ENCODE assay signal across 15 cellular contexts in the genomic region with DNA sequence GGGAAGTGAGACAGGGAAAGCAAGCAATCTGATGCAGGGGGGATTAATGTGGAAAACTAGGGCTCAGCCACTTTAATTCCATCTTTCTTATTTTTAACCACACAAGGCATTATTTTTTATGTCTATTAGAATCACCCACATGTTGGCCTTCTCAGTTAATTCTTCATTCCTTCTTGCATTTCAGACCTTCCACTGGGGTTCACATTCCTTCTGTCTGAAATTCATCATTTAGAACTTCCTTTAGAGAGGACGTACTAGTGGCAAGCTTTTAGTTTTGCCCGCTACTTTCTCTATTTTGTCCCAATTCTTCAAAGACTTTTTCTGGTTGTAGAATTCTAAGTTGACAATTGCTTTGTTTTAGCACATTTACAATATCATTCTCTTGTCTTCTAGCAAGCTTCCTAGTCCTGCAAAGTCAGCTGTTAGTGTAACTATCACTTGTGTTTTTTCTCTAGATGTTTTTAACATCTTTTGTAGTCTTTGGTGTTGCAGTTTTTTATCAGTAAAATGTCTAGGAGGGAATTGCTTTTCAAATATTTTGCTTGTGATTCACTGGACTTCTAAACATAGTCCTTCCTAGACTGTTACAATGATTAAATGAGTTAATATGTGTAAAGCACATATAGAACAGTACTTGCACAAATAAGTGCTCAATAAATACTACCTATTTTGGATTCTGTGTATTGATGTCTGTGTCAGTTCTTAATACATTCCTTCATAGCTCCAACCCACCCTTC. TPM values are rescaled to one million over a fixed set of nuclear protein-coding genes. Genes with fewer than 3 reads are reported as not detected.
DNase-seq lines count a peak whose midpoint lies in the region; ATAC-seq and TF ChIP-seq lines count a peak whose summit lies in the region.
"Had no signal": no experiment of that assay in that cellular context is flagged by ENCODE, and none has a peak within 500 bp of the region (broad histone marks: within the 10 kb centered on the region; RNA-seq: fewer than 3 reads in every experiment).

No MANE protein-coding gene starts in this region.

- H3K27ac ChIP-seq in SK-N-SH (ENCODE audit: low read depth in 2 of 2, low read length in 1 of 2) (peak overlapping the region; percentile 82 to 100), spleen (peak overlapping the region in 7 of 8 donors; percentile 36 to 90 (median 85))

- H3K4me1 ChIP-seq in SK-N-SH (ENCODE audit: control insufficient read depth in 1 of 2, insufficient read depth in 2 of 2, low read depth in 1 of 2, low read length in 1 of 2) (peaks cover 2 to 15% of the 10 kb centered on the region in 2 experiments; a peak in 3 of 4 replicates), spleen (peaks cover 4 to 51% (median 8%) of the 10 kb centered on the region in 6 donors)

- CTCF ChIA-PET in SK-N-SH (lab: Yijun Ruan, JAX) = interaction anchor here (1.2 to 3.5 kb wide), 4 partner anchors 10 to 29 kb away, joined by 3 to 15 read pairs (median 6); no protein-coding TSS in a partner anchor

- H3K9me3 ChIP-seq in SK-N-SH (no peaks in the 10 kb centered on the region), spleen (no peaks in the 10 kb centered on the region)

- H3K4me2 ChIP-seq in SK-N-SH = peak overlapping the region; percentile 74

- H3K27me3 ChIP-seq in SK-N-SH (ENCODE audit: insufficient read depth) (no peaks in the 10 kb centered on the region), spleen (replicated peaks in 1 of 7) (peaks cover 0 to 3% (median 0%) of the 10 kb centered on the region in 7 donors)

- POLR2A ChIA-PET in SK-N-SH (lab: Yijun Ruan, JAX) = no interaction called here

- in situ Hi-C loops in GM13977 (cut with MboI; ENCODE audit: low pct_unique_long_range_greater_than_20kb, low sequenced_read_pairs, unreplicated experiment) = no loop called here

- no peak for TF ChIP-seq RAD21 in SK-N-SH (IDR thresholded peaks at IDR 0.05; ENCODE audit: low read length)

- H3K9ac ChIP-seq in SK-N-SH = peak overlapping the region; percentile 78

- TF ChIP-seq POLR2A in spleen (IDR thresholded peaks at IDR 0.05) = no peak

- H3K36me3 ChIP-seq in SK-N-SH (replicated peaks in 1 of 2; ENCODE audit: control insufficient read depth in 1 of 2, insufficient read depth in 2 of 2, low read length in 1 of 2) (no peaks in the 10 kb centered on the region), spleen (no peaks in the 10 kb centered on the region)

- no peak for TF ChIP-seq EP300 in SK-N-SH (IDR thresholded peaks at IDR 0.05; ENCODE audit: borderline replicate concordance in 1 of 2, low read depth in 1 of 2, low read length in 1 of 2)

- H4K20me1 ChIP-seq in SK-N-SH (ENCODE audit: insufficient read depth) = no peaks in the 10 kb centered on the region

- WGBS in SK-N-SH (ENCODE audit: low lambda C conversion rate) = 55% methylated on average over 2 of the region's 2 CpGs
- WGBS in spleen, 5 donors = 71 to 85% (median 81%) methylated on average over 2 of the region's 2 CpGs

- no peaks in the 10 kb centered on the region for H3K79me2 ChIP-seq in SK-N-SH (ENCODE audit: insufficient read depth)

- ATAC-seq in HG03442 (IDR thresholded peaks at IDR 0.05; ENCODE audit: unreplicated experiment) = no peak
- ATAC-seq: HCT116, left ventricle myocardium superior, Panc1 had no signal

- H2AFZ ChIP-seq in SK-N-SH (ENCODE audit: low read depth) = peak overlapping the region; percentile 74; the same call in 1 of the 2 replicates

- H3K9me2 ChIP-seq in SK-N-SH = no peaks in the 10 kb centered on the region

- intact Hi-C loops in spleen (cut with DNase I; ENCODE audit: low total_unique reads) = no loop called here

- H3K4me3 ChIP-seq in SK-N-SH (ENCODE audit: low read depth in 2 of 2, low read length in 1 of 2) = peak overlapping the region in 1 of 2 experiments; percentile 6; a peak in 1 of 4 replicates
- peak overlapping the region in 2 of 8 donors; percentile 13 to 25 for H3K4me3 ChIP-seq in spleen

- peak; percentile 40 for DNase-seq in GM03348 (ENCODE audit: low spot score)
- DNase-seq in SK-N-SH = no peak
- DNase-seq in iris pigment epithelial cell (ENCODE audit: low read depth) = peak; percentile 84
- no peak for DNase-seq in spleen
- no peak for DNase-seq in T1000 (lab: John Stamatoyannopoulos, UW)
- no peak for DNase-seq in activated naive CD4-positive, alpha-beta T cell (lab: John Stamatoyannopoulos, UW)
- DNase-seq in GM13977 (ENCODE audit: low spot score) = no peak
- DNase-seq: activated CD4-positive, alpha-beta T cell treated with anti-CD3 and anti-CD28 coated beads, Interleukin-2, amount 50 U/mL, for 4 hours; activated naive CD8-positive, alpha-beta T cell treated with anti-CD3 and anti-CD28 coated beads, Interleukin-2, amount 10 ng/mL, durations not matched to agents 7 days and 5 days; activated T-cell treated with anti-CD3 and anti-CD28 coated beads, Interleukin-2, amount 50 U/mL, for 48 hours; left ventricle myocardium superior; posterior cingulate gyrus had no signal

- peaks cover 29% of the 10 kb centered on the region for H3F3A ChIP-seq in SK-N-SH (replicated peaks; ENCODE audit: insufficient read depth)

- TF ChIP-seq CTCF in SK-N-SH (IDR thresholded peaks at IDR 0.05) (no peak), spleen (IDR thresholded peaks at IDR 0.05 in 8 of 11, conservative IDR thresholded peaks at IDR 0.05 in 3 of 11) (no peak), GM13977 (IDR thresholded peaks at IDR 0.05; ENCODE audit: extremely low read depth, insufficient read depth, missing control alignments) (no peak)

TF ChIP-seq in SK-N-SH, 30 proteins besides CTCF, POLR2A, EP300 and RAD21:
- no peak for TF ChIP-seq FOXM1 (IDR thresholded peaks at IDR 0.05; ENCODE audit: low read depth)
- peak; percentile 42 for TF ChIP-seq PBX3 (IDR thresholded peaks at IDR 0.05)
- TF ChIP-seq JUND (IDR thresholded peaks at IDR 0.05) = peak; percentile 33
TF ChIP-seq in SK-N-SH: peak in this region for 2.

RNA-seq across cellular contexts. Expression of gene NNMT, which starts 5.5 kb away (rescaled TPM):
- polyA plus RNA-seq in SK-N-SH (2012; rRNA removed) (84.6 and 106 TPM in 2 replicates), spleen (100 to 1,000 TPM; 222 to 265 (median 236) TPM)
- 90.6 and 92.0 TPM in 2 replicates for polyA plus RNA-seq in SK-N-SH (2012; cell fraction: cytosol; rRNA removed)
- 109 and 183 TPM in 2 replicates for polyA plus RNA-seq in SK-N-SH (2012; cell fraction: nucleus; rRNA removed)
- 100 to 1,000 TPM; 131 to 324 (median 200) TPM for total RNA-seq in spleen
- total RNA-seq: activated naive CD8-positive, alpha-beta T cell treated with anti-CD3 and anti-CD28 coated beads, Interleukin-2, amount 10 ng/mL, durations not matched to agents 7 days and 5 days had no signal

Comparison
In these comparisons a context has a peak if more than half of its experiments do, and no peak if none do; other contexts are left out.
1. DNase-seq: peak in GM03348 (single experiment) and iris pigment epithelial cell (single experiment); none in SK-N-SH (single experiment), spleen (single experiment), T1000 (single experiment), activated naive CD4-positive, alpha-beta T cell (0 of 4) and GM13977 (single experiment).